Comparison of ENCODE assay signal across 9 cellular contexts in genomic region chr1:40877681-40878080, GRCh38. TPM values are rescaled to one million over a fixed set of nuclear protein-coding genes. Genes with fewer than 3 reads are reported as not detected.
DNase-seq lines count a peak whose midpoint lies in the region; ATAC-seq and TF ChIP-seq lines count a peak whose summit lies in the region.
"Had no signal": no experiment of that assay in that cellular context is flagged by ENCODE, and none has a peak within 500 bp of the region (broad histone marks: within the 10 kb centered on the region; RNA-seq: fewer than 3 reads in every experiment).

No MANE protein-coding gene starts in this region.

- H3K4me3 ChIP-seq in BLaER1 treated with 17β-estradiol and CSF1 and Interleukin-3, amounts not matched to agents 10 nM and 100 nM, result no peak overlapping the region

- TF ChIP-seq CTCF in GM13976 (IDR thresholded peaks at IDR 0.05; ENCODE audit: borderline replicate concordance, control extremely low read depth, extremely low read depth, insufficient read depth, missing control alignments), result no peak

- DNase-seq in activated CD4-positive, alpha-beta memory T cell treated with anti-CD3 and anti-CD28 coated beads for 36 hours, result peak; percentile 49
- peak; percentile 64 for DNase-seq in left ventricle myocardium superior
- no peak for DNase-seq in stimulated activated effector memory CD8-positive, alpha-beta T cell treated with anti-CD3 and anti-CD28 coated beads, Interleukin-12 subunit alpha, Interleukin-12 subunit beta, amount 100 ng/mL, for 72 hours (ENCODE audit: low spot score in 2 of 2)
- DNase-seq in GM13976 (ENCODE audit: low spot score), result no peak

- ATAC-seq in left ventricle myocardium superior (peak; percentile 68), GM18519 (IDR thresholded peaks at IDR 0.05; ENCODE audit: low FRiP score, unreplicated experiment) (no peak), HG02981 (IDR thresholded peaks at IDR 0.05; ENCODE audit: unreplicated experiment) (no peak)
- ATAC-seq in stimulated activated effector memory CD8-positive, alpha-beta T cell treated with anti-CD3 and anti-CD28 coated beads, Interleukin-12 subunit alpha, Interleukin-12 subunit beta, amount 100 ng/mL, for 72 hours, result no peak

- H3K9me3 Mint-ChIP-seq in activated CD4-positive, alpha-beta memory T cell treated with anti-CD3 and anti-CD28 coated beads for 36 hours, result peaks cover 14% of the 10 kb centered on the region
- peaks cover 3% of the 10 kb centered on the region for H3K9me3 Mint-ChIP-seq in stimulated activated effector memory CD8-positive, alpha-beta T cell treated with anti-CD3 and anti-CD28 coated beads, Interleukin-12 subunit alpha, Interleukin-12 subunit beta, amount 100 ng/mL, for 72 hours

- no peaks in the 10 kb centered on the region for H3K36me3 ChIP-seq in BLaER1 treated with 17β-estradiol and CSF1 and Interleukin-3, amounts not matched to agents 10 nM and 100 nM

- peak overlapping the region in 10 of 11 experiments; percentile 30 to 75 (median 60); a peak in 21 of 22 replicates for H3K27ac ChIP-seq in BLaER1 treated with 17β-estradiol and CSF1 and Interleukin-3, amounts not matched to agents 10 nM and 100 nM

- peaks cover 2% of the 10 kb centered on the region for H3K27me3 Mint-ChIP-seq in activated CD4-positive, alpha-beta memory T cell treated with anti-CD3 and anti-CD28 coated beads for 36 hours

- no peak; the same call in 1 of the 2 replicates for TF ChIP-seq EP300 in Ishikawa (IDR thresholded peaks at IDR 0.05; ENCODE audit: borderline replicate concordance)

- H3K4me2 ChIP-seq in BLaER1 treated with 17β-estradiol and CSF1 and Interleukin-3, amounts not matched to agents 10 nM and 100 nM, result peak overlapping the region; percentile 61 to 84 (median 71)

- POLR2A ChIA-PET in activated CD4-positive, alpha-beta memory T cell treated with anti-CD3 and anti-CD28 coated beads for 36 hours (lab: Charles Lee), result no interaction called here

- no peak overlapping the region for H3K27ac Mint-ChIP-seq in activated CD4-positive, alpha-beta memory T cell treated with anti-CD3 and anti-CD28 coated beads for 36 hours
- peak overlapping the region; percentile 61 for H3K27ac Mint-ChIP-seq in stimulated activated effector memory CD8-positive, alpha-beta T cell treated with anti-CD3 and anti-CD28 coated beads, Interleukin-12 subunit alpha, Interleukin-12 subunit beta, amount 100 ng/mL, for 72 hours
- H3K27ac Mint-ChIP-seq: dendritic cell treated with granulocyte-macrophage colony-stimulating factor and Interleukin-4, amounts not matched to agents 40 ng/mL and 50 ng/mL, for 4 days had no signal

- no peak overlapping the region for H3K4me3 Mint-ChIP-seq in activated CD4-positive, alpha-beta memory T cell treated with anti-CD3 and anti-CD28 coated beads for 36 hours
- H3K4me3 Mint-ChIP-seq in stimulated activated effector memory CD8-positive, alpha-beta T cell treated with anti-CD3 and anti-CD28 coated beads, Interleukin-12 subunit alpha, Interleukin-12 subunit beta, amount 100 ng/mL, for 72 hours, result no peak overlapping the region
- H3K4me3 Mint-ChIP-seq: dendritic cell treated with granulocyte-macrophage colony-stimulating factor and Interleukin-4, amounts not matched to agents 40 ng/mL and 50 ng/mL, for 4 days had no signal

- no peaks in the 10 kb centered on the region for H3K27me3 ChIP-seq in BLaER1 treated with 17β-estradiol and CSF1 and Interleukin-3, amounts not matched to agents 10 nM and 100 nM

- no peaks in the 10 kb centered on the region for H4K20me1 ChIP-seq in BLaER1 treated with 17β-estradiol and CSF1 and Interleukin-3, amounts not matched to agents 10 nM and 100 nM

- intact Hi-C loops in activated CD4-positive, alpha-beta memory T cell treated with anti-CD3 and anti-CD28 coated beads for 36 hours (cut with micrococcal nuclease), result no loop called here
- intact Hi-C loops in left ventricle myocardium superior (cut with micrococcal nuclease), result no loop called here

- CTCF ChIA-PET in activated CD4-positive, alpha-beta memory T cell treated with anti-CD3 and anti-CD28 coated beads for 36 hours (lab: Charles Lee), result interaction anchor here (4.0 kb wide), 1 partner anchor 75 kb away, joined by 28 read pairs; no protein-coding TSS in a partner anchor

- peak overlapping the region in 9 of 11 experiments; percentile 9 to 37 (median 27); a peak in 10 of 22 replicates for H3K9ac ChIP-seq in BLaER1 treated with 17β-estradiol and CSF1 and Interleukin-3, amounts not matched to agents 10 nM and 100 nM

- peaks cover 7 to 14% (median 10%) of the 10 kb centered on the region in 11 experiments; a peak in 19 of 22 replicates for H3K9me3 ChIP-seq in BLaER1 treated with 17β-estradiol and CSF1 and Interleukin-3, amounts not matched to agents 10 nM and 100 nM (replicated peaks in 1 of 11)

- peaks cover 9% of the 10 kb centered on the region for H3K36me3 Mint-ChIP-seq in activated CD4-positive, alpha-beta memory T cell treated with anti-CD3 and anti-CD28 coated beads for 36 hours
- no peaks in the 10 kb centered on the region for H3K36me3 Mint-ChIP-seq in stimulated activated effector memory CD8-positive, alpha-beta T cell treated with anti-CD3 and anti-CD28 coated beads, Interleukin-12 subunit alpha, Interleukin-12 subunit beta, amount 100 ng/mL, for 72 hours

- H3K4me1 ChIP-seq in BLaER1 treated with 17β-estradiol and CSF1 and Interleukin-3, amounts not matched to agents 10 nM and 100 nM, result peaks cover 21 to 75% (median 55%) of the 10 kb centered on the region in 10 experiments

- peak; percentile 27; the same call in 1 of the 2 replicates for TF ChIP-seq RAD21 in Ishikawa (IDR thresholded peaks at IDR 0.05; ENCODE audit: low read depth)

- peaks cover 30% of the 10 kb centered on the region for H3K4me1 Mint-ChIP-seq in activated CD4-positive, alpha-beta memory T cell treated with anti-CD3 and anti-CD28 coated beads for 36 hours (ENCODE audit: low read depth)
- H3K4me1 Mint-ChIP-seq in stimulated activated effector memory CD8-positive, alpha-beta T cell treated with anti-CD3 and anti-CD28 coated beads, Interleukin-12 subunit alpha, Interleukin-12 subunit beta, amount 100 ng/mL, for 72 hours, result peaks cover 41% of the 10 kb centered on the region

- in situ Hi-C loops in GM13976 (cut with MboI; ENCODE audit: low sequenced_read_pairs, unreplicated experiment), result no loop called here

TF ChIP-seq in Ishikawa, 13 proteins besides CTCF, POLR2A, EP300 and RAD21:
- TF ChIP-seq TEAD4 (IDR thresholded peaks at IDR 0.05), result peak; percentile 62
- peak; percentile 40; the same call in 1 of the 2 replicates for TF ChIP-seq TCF12 (IDR thresholded peaks at IDR 0.05; ENCODE audit: low read depth)
- TF ChIP-seq REST (IDR thresholded peaks at IDR 0.05; ENCODE audit: low read depth), result no peak
- TF ChIP-seq YY1 (IDR thresholded peaks at IDR 0.05; ENCODE audit: low read depth), result 0 out of 2 replicates have a peak, but pooled peaks have one; percentile 51
- TF ChIP-seq EGR1 (IDR thresholded peaks at IDR 0.05), result no peak
- no peak for TF ChIP-seq ZBTB7A (IDR thresholded peaks at IDR 0.05; ENCODE audit: low read depth)
- TF ChIP-seq CEBPB (IDR thresholded peaks at IDR 0.05), result no peak
- TF ChIP-seq NFIC (IDR thresholded peaks at IDR 0.05), result peak; percentile 78
- no peak for TF ChIP-seq FOXM1 (IDR thresholded peaks at IDR 0.05; ENCODE audit: borderline replicate concordance, low read depth)
- TF ChIP-seq CREB1 (IDR thresholded peaks at IDR 0.05; ENCODE audit: low read depth), result no peak
- no peak for TF ChIP-seq TAF1 (IDR thresholded peaks at IDR 0.05; ENCODE audit: low read depth)
- peak; percentile 86 for TF ChIP-seq USF1 (IDR thresholded peaks at IDR 0.05)
- peak; percentile 55; the same call in 1 of the 2 replicates for TF ChIP-seq MAX (IDR thresholded peaks at IDR 0.05)

RNA-seq across cellular contexts. Expression of gene CITED4, which starts 15.5 kb away (rescaled TPM):
- total RNA-seq in activated CD4-positive, alpha-beta memory T cell treated with anti-CD3 and anti-CD28 coated beads for 36 hours, result 1 to 10 TPM; 1.9 to 2.1 TPM
- 45.4 TPM for total RNA-seq in left ventricle myocardium superior

Comparison
In these comparisons a context has a peak if more than half of its experiments do, and no peak if none do; other contexts are left out.
1. DNase-seq: peak in activated CD4-positive, alpha-beta memory T cell treated with anti-CD3 and anti-CD28 coated beads for 36 hours (single experiment) and left ventricle myocardium superior (single experiment); none in stimulated activated effector memory CD8-positive, alpha-beta T cell treated with anti-CD3 and anti-CD28 coated beads, Interleukin-12 subunit alpha, Interleukin-12 subunit beta, amount 100 ng/mL, for 72 hours (0 of 2) and GM13976 (single experiment).
2. RNA of gene CITED4, which starts 15.5 kb away (total RNA-seq): 45.4 TPM in left ventricle myocardium superior (single experiment); 1.9 to 2.1 TPM in activated CD4-positive, alpha-beta memory T cell treated with anti-CD3 and anti-CD28 coated beads for 36 hours; every median in the first group is over 10 times any median in the second.